In the genomic region with DNA sequence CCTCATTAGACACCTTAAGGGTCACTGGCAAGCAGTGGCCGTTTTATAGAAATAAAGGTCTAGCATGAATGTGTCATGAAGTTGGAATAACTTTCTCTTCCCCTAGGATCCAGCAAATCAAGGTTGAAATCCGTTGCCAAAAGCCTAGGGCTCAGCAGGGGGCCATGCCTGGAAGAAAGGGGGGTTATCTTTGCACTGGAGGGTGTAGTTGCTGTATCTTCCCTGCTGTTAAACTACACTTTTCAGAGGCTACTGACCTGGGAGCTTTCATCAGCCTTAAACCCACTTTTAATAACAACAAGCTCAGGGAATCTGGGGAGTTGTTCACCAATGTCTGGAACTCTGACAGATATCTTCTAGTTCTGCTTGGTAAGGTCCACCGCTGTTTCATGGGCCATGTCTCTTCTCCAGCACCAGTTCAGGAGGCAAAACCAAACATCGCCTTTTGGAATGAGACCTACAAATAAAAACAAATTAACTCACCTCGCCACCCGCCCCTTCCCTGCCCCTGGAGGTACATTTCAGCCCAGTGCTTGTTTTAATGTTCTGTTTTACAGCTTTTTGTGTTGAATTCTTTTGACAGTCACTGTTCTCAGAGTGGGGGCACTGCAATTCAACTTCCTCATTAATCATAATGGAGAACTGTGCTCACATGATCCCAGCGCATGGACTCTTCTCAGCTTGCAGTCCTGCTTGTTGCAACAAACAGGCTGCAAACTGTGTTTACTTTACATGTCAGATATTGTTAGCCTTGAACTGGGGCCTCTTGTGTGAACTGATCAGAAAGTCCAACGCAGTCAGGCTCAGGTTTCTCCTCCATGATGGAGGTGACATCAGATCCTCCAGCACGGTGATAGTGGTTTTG, we compare ENCODE assay signal across 1 cellular context.
TF ChIP-seq lines count a peak whose summit lies in the region.

No MANE protein-coding gene starts in this region.

TF ChIP-seq in HepG2, 621 proteins besides CTCF, POLR2A, EP300 and RAD21 (continued from another document):
- no peak for TF ChIP-seq ZNF629 (CRISPR knock-in tag; conservative IDR thresholded peaks at IDR 0.05)
- no peak; the same call in 1 of the 2 replicates for TF ChIP-seq ZNF460 (CRISPR knock-in tag; IDR thresholded peaks at IDR 0.05; ENCODE audit: borderline replicate concordance)
- TF ChIP-seq SMAD1 (CRISPR knock-in tag; IDR thresholded peaks at IDR 0.05; ENCODE audit: borderline replicate concordance, low read depth): no peak
- TF ChIP-seq ZNF138 (CRISPR knock-in tag; IDR thresholded peaks at IDR 0.05; ENCODE audit: low read depth): no peak
- TF ChIP-seq ZNF570 (CRISPR knock-in tag; IDR thresholded peaks at IDR 0.05; ENCODE audit: borderline replicate concordance): no peak
- 0 out of 2 replicates have a peak, but pooled peaks have one; percentile 40 for TF ChIP-seq ZNF713 (CRISPR knock-in tag; IDR thresholded peaks at IDR 0.05)
- TF ChIP-seq ZNF441 (CRISPR knock-in tag; IDR thresholded peaks at IDR 0.05; ENCODE audit: borderline replicate concordance): no peak
- TF ChIP-seq, protein P1, sequence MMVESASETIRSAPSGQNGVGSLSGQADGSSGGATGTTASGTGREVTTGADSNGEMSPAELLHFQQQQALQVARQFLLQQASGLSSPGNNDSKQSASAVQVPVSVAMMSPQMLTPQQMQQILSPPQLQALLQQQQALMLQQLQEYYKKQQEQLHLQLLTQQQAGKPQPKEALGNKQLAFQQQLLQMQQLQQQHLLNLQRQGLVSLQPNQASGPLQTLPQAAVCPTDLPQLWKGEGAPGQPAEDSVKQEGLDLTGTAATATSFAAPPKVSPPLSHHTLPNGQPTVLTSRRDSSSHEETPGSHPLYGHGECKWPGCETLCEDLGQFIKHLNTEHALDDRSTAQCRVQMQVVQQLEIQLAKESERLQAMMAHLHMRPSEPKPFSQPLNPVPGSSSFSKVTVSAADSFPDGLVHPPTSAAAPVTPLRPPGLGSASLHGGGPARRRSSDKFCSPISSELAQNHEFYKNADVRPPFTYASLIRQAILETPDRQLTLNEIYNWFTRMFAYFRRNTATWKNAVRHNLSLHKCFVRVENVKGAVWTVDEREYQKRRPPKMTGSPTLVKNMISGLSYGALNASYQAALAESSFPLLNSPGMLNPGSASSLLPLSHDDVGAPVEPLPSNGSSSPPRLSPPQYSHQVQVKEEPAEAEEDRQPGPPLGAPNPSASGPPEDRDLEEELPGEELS (CRISPR knock-in tag; IDR thresholded peaks at IDR 0.05): peak; percentile 79
TF ChIP-seq in HepG2: peak in this region for 173.
